ENCODE assay signal across 9 cellular contexts in the genomic region with DNA sequence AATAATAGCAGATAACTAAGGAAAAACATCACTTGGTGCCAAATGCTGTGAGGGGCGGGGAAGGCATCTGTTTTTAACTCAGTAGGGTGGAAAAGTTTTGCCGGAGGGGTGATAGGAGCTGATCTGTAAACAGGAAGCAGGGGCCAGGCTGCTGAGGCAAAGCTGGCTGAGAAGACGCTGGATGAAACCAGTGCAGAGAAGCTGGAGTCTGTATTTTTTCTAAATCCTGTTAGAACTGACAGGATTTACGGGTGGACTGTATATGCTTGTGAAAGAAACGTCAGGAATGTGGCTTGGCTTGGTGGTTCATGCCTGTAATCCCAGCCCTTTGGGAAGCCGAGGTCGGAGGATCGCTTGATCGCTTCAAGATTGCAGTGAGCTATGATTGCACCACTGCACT. TPM values are rescaled to one million over a fixed set of nuclear protein-coding genes. Genes with fewer than 3 reads are reported as not detected.
DNase-seq lines count a peak whose midpoint lies in the region; ATAC-seq and TF ChIP-seq lines count a peak whose summit lies in the region.
"Had no signal": no experiment of that assay in that cellular context is flagged by ENCODE, and none has a peak within 500 bp of the region (broad histone marks: within the 10 kb centered on the region; RNA-seq: fewer than 3 reads in every experiment).

No MANE protein-coding gene starts in this region.

- no peak overlapping the region for H3K4me3 Mint-ChIP-seq in activated CD8-positive, alpha-beta T cell treated with anti-CD3 and anti-CD28 coated beads for 36 hours

- H3K27ac ChIP-seq in gastrocnemius medialis: peak overlapping the region; percentile 18 to 66 (median 48)
- H3K27ac ChIP-seq: parathyroid adenoma had no signal

- no peaks in the 10 kb centered on the region for H3K9me3 Mint-ChIP-seq in activated CD8-positive, alpha-beta T cell treated with anti-CD3 and anti-CD28 coated beads for 36 hours

- intact Hi-C loops in activated CD8-positive, alpha-beta T cell treated with anti-CD3 and anti-CD28 coated beads for 36 hours (cut with micrococcal nuclease): no loop called here
- intact Hi-C loops in left cardiac atrium (cut with DNase I): no loop called here
- intact Hi-C loops in gastrocnemius medialis (cut with DNase I; ENCODE audit: low total_unique reads): no loop called here

- ATAC-seq in activated CD8-positive, alpha-beta T cell treated with anti-CD3 and anti-CD28 coated beads for 36 hours: no peak
- peak; percentile 53 to 62 for ATAC-seq in left cardiac atrium
- ATAC-seq in gastrocnemius medialis: peak; percentile 47 to 68
- ATAC-seq in HG02798 (IDR thresholded peaks at IDR 0.05; ENCODE audit: poor library complexity, unreplicated experiment): no peak

- peak overlapping the region; percentile 16 for H3K27ac Mint-ChIP-seq in activated CD8-positive, alpha-beta T cell treated with anti-CD3 and anti-CD28 coated beads for 36 hours

- H3K4me1 ChIP-seq in gastrocnemius medialis: peaks cover 88% of the 10 kb centered on the region in 2 donors

- H3K27me3 Mint-ChIP-seq in activated CD8-positive, alpha-beta T cell treated with anti-CD3 and anti-CD28 coated beads for 36 hours: no peaks in the 10 kb centered on the region

- H3K4me3 ChIP-seq in gastrocnemius medialis: peak overlapping the region in 3 of 4 donors; percentile 10 to 23 (median 17)

- CTCF ChIA-PET in activated CD8-positive, alpha-beta T cell treated with anti-CD3 and anti-CD28 coated beads for 36 hours (lab: Charles Lee): no interaction called here

- no peaks in the 10 kb centered on the region for H3K9me3 ChIP-seq in gastrocnemius medialis

- no peak for TF ChIP-seq CTCF in activated CD8-positive, alpha-beta T cell treated with anti-CD3 and anti-CD28 coated beads for 36 hours (IDR thresholded peaks at IDR 0.05)
- no peak for TF ChIP-seq CTCF in gastrocnemius medialis (IDR thresholded peaks at IDR 0.05 in 4 of 5, conservative IDR thresholded peaks at IDR 0.05 in 1 of 5)

- H3K36me3 Mint-ChIP-seq in activated CD8-positive, alpha-beta T cell treated with anti-CD3 and anti-CD28 coated beads for 36 hours (ENCODE audit: low read depth): peaks cover 14% of the 10 kb centered on the region

- peaks cover 78% of the 10 kb centered on the region for H3K4me1 Mint-ChIP-seq in activated CD8-positive, alpha-beta T cell treated with anti-CD3 and anti-CD28 coated beads for 36 hours (ENCODE audit: low read depth)

- peak; percentile 58 for DNase-seq in ELR (ENCODE audit: low read depth)
- peak; percentile 24 for DNase-seq in activated CD8-positive, alpha-beta T cell treated with anti-CD3 and anti-CD28 coated beads for 36 hours
- DNase-seq in left cardiac atrium: peak; percentile 56
- DNase-seq in gastrocnemius medialis: peak in 1 of 2 donors; percentile 28
- no peak for DNase-seq in NCI-H510A (lab: John Stamatoyannopoulos, UW)
- DNase-seq in NCI-H774 (lab: John Stamatoyannopoulos, UW): no peak
- DNase-seq in NCI-H1105 (lab: John Stamatoyannopoulos, UW): no peak

- H3K36me3 ChIP-seq in gastrocnemius medialis: no peaks in the 10 kb centered on the region

- POLR2A ChIA-PET in activated CD8-positive, alpha-beta T cell treated with anti-CD3 and anti-CD28 coated beads for 36 hours (lab: Charles Lee): no interaction called here

- TF ChIP-seq POLR2A in gastrocnemius medialis (IDR thresholded peaks at IDR 0.05): no peak

- no peaks in the 10 kb centered on the region for H3K27me3 ChIP-seq in gastrocnemius medialis

- in situ Hi-C loops in gastrocnemius medialis (cut with MboI; ENCODE audit: low sequenced_read_pairs in 4 of 4): no loop called here

RNA-seq across cellular contexts. Expression of a gene that starts 5.6 kb away (rescaled TPM):
- 10 to 100 TPM; 26.0 to 28.6 TPM for total RNA-seq in activated CD8-positive, alpha-beta T cell treated with anti-CD3 and anti-CD28 coated beads for 36 hours
- total RNA-seq in left cardiac atrium: 10 to 100 TPM; 54.9 to 76.4 TPM
- total RNA-seq in gastrocnemius medialis: 10 to 100 TPM; 51.3 to 96.9 (median 75.4) TPM

Comparison
In these comparisons a context has a peak if more than half of its experiments do, and no peak if none do; other contexts are left out.
1. DNase-seq: peak in ELR (single experiment), activated CD8-positive, alpha-beta T cell treated with anti-CD3 and anti-CD28 coated beads for 36 hours (single experiment) and left cardiac atrium (single experiment); none in NCI-H510A (single experiment), NCI-H774 (single experiment) and NCI-H1105 (single experiment).
2. ATAC-seq: peak in left cardiac atrium (2 of 2) and gastrocnemius medialis (2 of 2); none in activated CD8-positive, alpha-beta T cell treated with anti-CD3 and anti-CD28 coated beads for 36 hours (single experiment) and HG02798 (single experiment).